In the genomic region with DNA sequence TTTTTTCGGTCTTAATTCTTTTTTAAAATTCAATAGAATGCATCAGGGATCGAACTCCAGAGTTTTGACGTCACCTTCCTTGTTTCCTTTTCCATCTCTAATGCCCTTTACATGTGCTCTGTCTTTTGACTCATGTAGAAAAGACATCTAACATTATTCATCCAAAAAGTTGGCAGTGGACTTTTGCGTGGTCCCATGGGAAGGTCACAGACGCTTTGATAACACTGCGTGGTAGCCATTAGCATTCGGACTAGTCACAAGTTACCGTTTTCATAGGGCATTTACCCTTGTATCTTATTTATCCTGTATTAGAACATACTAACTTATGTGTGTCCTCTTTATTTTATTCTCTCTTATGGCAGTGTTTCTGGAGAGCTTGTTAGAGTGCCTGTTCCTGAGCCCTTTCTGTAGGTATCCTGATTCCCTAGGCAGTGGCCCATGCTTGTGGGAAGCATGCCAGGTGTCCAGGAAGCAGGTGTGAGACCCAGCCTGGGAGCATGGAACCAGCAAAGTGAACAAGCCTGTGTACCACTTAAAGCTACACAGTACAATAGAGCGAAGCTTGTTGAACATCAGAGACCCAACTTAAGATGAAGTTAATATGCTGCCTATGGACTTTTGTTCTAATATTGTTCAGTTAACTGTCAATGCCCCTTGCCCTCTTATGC, we compare ENCODE assay signal across 11 cellular contexts.
A peak's percentile ranks its signal among the peaks of the same experiment; 100 is the strongest.
DNase-seq lines count a peak whose midpoint lies in the region; ATAC-seq and TF ChIP-seq lines count a peak whose summit lies in the region.
"Had no signal": no experiment of that assay in that cellular context is flagged by ENCODE, and none has a peak within 500 bp of the region (broad histone marks: within the 10 kb centered on the region; RNA-seq: fewer than 3 reads in every experiment).

No MANE protein-coding gene starts in this region.

- TF ChIP-seq POLR2A in body of pancreas (IDR thresholded peaks at IDR 0.05): no peak

- peaks cover 12% of the 10 kb centered on the region for H3K36me3 Mint-ChIP-seq in nephron (ENCODE audit: low read depth)

- intact Hi-C loops in body of pancreas (cut with DNase I): no loop called here

- 66 to 68% methylated on average over 9 of the region's 9 CpGs for WGBS in body of pancreas, 2 donors

- no peak overlapping the region for H3K27ac ChIP-seq in body of pancreas
- H3K27ac ChIP-seq: skin epidermis had no signal

- H3K27me3 ChIP-seq in body of pancreas: no peaks in the 10 kb centered on the region

- H3K9me3 Mint-ChIP-seq in nephron: no peaks in the 10 kb centered on the region

- no peaks in the 10 kb centered on the region for H3K9me3 ChIP-seq in body of pancreas

- no peak overlapping the region for H3K4me3 Mint-ChIP-seq in nephron

- TF ChIP-seq CTCF in body of pancreas (IDR thresholded peaks at IDR 0.05) (no peak), nephron (IDR thresholded peaks at IDR 0.05; ENCODE audit: unreplicated experiment in 3 of 3) (no peak)

- peaks cover 72% of the 10 kb centered on the region for H3K4me1 Mint-ChIP-seq in nephron

- peak; percentile 35 for ATAC-seq in body of pancreas
- no peak for ATAC-seq in GM21717 (IDR thresholded peaks at IDR 0.05; ENCODE audit: unreplicated experiment)
- ATAC-seq in HG02981 (IDR thresholded peaks at IDR 0.05; ENCODE audit: unreplicated experiment): no peak

- peaks cover 50% of the 10 kb centered on the region for H3K4me1 ChIP-seq in body of pancreas

- H3K27me3 Mint-ChIP-seq in nephron (ENCODE audit: low read depth): no peaks in the 10 kb centered on the region

- H3K4me3 ChIP-seq in body of pancreas: no peak overlapping the region
- H3K4me3 ChIP-seq: lung, skin epidermis had no signal

- DNase-seq in DMS153 treated with DMSO at 0.1 percent for 48 hours (lab: John Stamatoyannopoulos, UW; ENCODE audit: unreplicated experiment) (peak; percentile 90), NCI-H2081 (lab: John Stamatoyannopoulos, UW) (peak; percentile 61 to 92), body of pancreas (peak; percentile 53 to 83 (median 72)), GM19238 (ENCODE audit: insufficient read length, low spot score) (no peak), inferior parietal cortex (ENCODE audit: extremely low spot score) (no peak)
- DNase-seq: NCI-H82 had no signal

- no peaks in the 10 kb centered on the region for H3K36me3 ChIP-seq in body of pancreas (replicated peaks in 1 of 2; ENCODE audit: insufficient read depth in 1 of 2, low read depth in 2 of 2)

- H3K27ac Mint-ChIP-seq in nephron: peak overlapping the region; percentile 38 to 68 (median 68)

Comparison
In these comparisons a context has a peak if more than half of its experiments do, and no peak if none do; other contexts are left out.
1. DNase-seq: peak in DMS153 treated with DMSO at 0.1 percent for 48 hours (single experiment), NCI-H2081 (2 of 2) and body of pancreas (4 of 4); none in GM19238 (single experiment) and inferior parietal cortex (single experiment).